ENCODE assay signal across 8 cellular contexts in the genomic region with DNA sequence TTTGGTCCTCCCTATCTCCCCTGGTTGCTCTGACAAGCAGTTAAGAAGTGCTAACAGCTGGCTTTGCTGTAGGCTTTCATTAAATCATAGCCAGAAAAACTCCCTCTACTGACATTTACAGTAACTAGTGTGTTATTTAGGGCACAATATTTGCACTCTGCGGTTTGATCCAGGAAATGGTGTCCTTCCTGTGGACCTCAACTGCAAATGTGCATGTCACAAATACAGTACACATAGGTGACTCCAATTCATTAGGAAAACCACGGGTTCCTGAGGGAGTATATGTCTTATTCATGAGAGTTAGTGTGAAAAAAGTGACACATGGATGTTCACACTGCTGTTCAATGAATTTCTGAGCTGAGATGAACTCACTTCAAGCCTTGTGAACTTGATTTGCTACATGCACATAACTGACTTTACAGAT.
DNase-seq lines count a peak whose midpoint lies in the region; ATAC-seq and TF ChIP-seq lines count a peak whose summit lies in the region.

No MANE protein-coding gene starts in this region.

- intact Hi-C loops in activated CD4-positive, alpha-beta T cell treated with anti-CD3 and anti-CD28 coated beads, Interleukin-2, amount 10 ng/mL, durations not matched to agents 24 days and 14 days (cut with micrococcal nuclease): loop anchor here (2.0 to 5.0 kb wide), 4 partner anchors 78 to 530 kb away; no protein-coding TSS in a partner anchor
- intact Hi-C loops in left cardiac atrium (cut with DNase I) (loop anchor here in 1 of 2 donors (10.0 kb wide), 1 partner anchor 186 kb away; no protein-coding TSS in a partner anchor), vagina (cut with DNase I) (no loop called here)

- peak overlapping the region; percentile 19 for H3K4me2 ChIP-seq in Karpas-422 (ENCODE audit: low read depth, low read length, poor library complexity, severe bottlenecking)

- H3K36me3 ChIP-seq in Karpas-422 (ENCODE audit: insufficient read depth, low read length) (no peaks in the 10 kb centered on the region), vagina (no peaks in the 10 kb centered on the region)

- no peaks in the 10 kb centered on the region for H3K79me2 ChIP-seq in Karpas-422 (ENCODE audit: low read length)

- TF ChIP-seq CTCF in vagina (IDR thresholded peaks at IDR 0.05): no peak

- ATAC-seq in GM21825 (IDR thresholded peaks at IDR 0.05; ENCODE audit: unreplicated experiment) (peak; percentile 88), left cardiac atrium (peak; percentile 72 to 77)

- H3K27me3 ChIP-seq in Karpas-422 (ENCODE audit: low read length) (0 out of 2 replicates have a peak, but pooled peaks cover 3% of the 10 kb centered on the region), vagina (no peaks in the 10 kb centered on the region)

- DNase-seq in activated CD4-positive, alpha-beta T cell treated with anti-CD3 and anti-CD28 coated beads, Interleukin-2, amount 10 ng/mL, durations not matched to agents 24 days and 14 days: peak; percentile 78
- DNase-seq in activated CD4-positive, alpha-beta T cell treated with anti-CD3 and anti-CD28 coated beads, Interleukin-2, amount 50 U/mL, for 1 hour: no peak
- DNase-seq in Karpas-422: peak; percentile 40
- peak; percentile 42 for DNase-seq in T-helper 2 cell treated with Interferon-gamma antibody and Interleukin-4, amounts not matched to agents 5 μg/mL and 100 μg/mL, for 36 hours (ENCODE audit: low spot score)
- DNase-seq in left cardiac atrium: no peak
- DNase-seq in vagina (ENCODE audit: extremely low spot score in 2 of 2): no peak
- DNase-seq in NCI-H1105 treated with DMSO at 0.1 percent for 48 hours (lab: John Stamatoyannopoulos, UW): no peak

- no peaks in the 10 kb centered on the region for H3K9me3 Mint-ChIP-seq in activated CD4-positive, alpha-beta T cell treated with anti-CD3 and anti-CD28 coated beads, Interleukin-2, amount 10 ng/mL, durations not matched to agents 24 days and 14 days
- no peaks in the 10 kb centered on the region for H3K9me3 Mint-ChIP-seq in T-helper 2 cell treated with Interferon-gamma antibody and Interleukin-4, amounts not matched to agents 5 μg/mL and 100 μg/mL, for 36 hours

- H3K9me2 ChIP-seq in Karpas-422 (replicated peaks; ENCODE audit: insufficient read depth, low read length): no peaks in the 10 kb centered on the region

- H3K9ac ChIP-seq in Karpas-422 (ENCODE audit: low read length): no peak overlapping the region

- H3K27me3 Mint-ChIP-seq in activated CD4-positive, alpha-beta T cell treated with anti-CD3 and anti-CD28 coated beads, Interleukin-2, amount 10 ng/mL, durations not matched to agents 24 days and 14 days: peaks cover 5% of the 10 kb centered on the region
- H3K27me3 Mint-ChIP-seq in T-helper 2 cell treated with Interferon-gamma antibody and Interleukin-4, amounts not matched to agents 5 μg/mL and 100 μg/mL, for 36 hours (ENCODE audit: low read depth): peaks cover 12% of the 10 kb centered on the region

- H3K9me3 ChIP-seq in Karpas-422 (ENCODE audit: low read length) (no peaks in the 10 kb centered on the region), vagina (no peaks in the 10 kb centered on the region)

- H3K4me1 ChIP-seq in Karpas-422 (ENCODE audit: low read length) (peaks cover 12% of the 10 kb centered on the region), vagina (peaks cover 51% of the 10 kb centered on the region)

- H3K27ac ChIP-seq in Karpas-422 (ENCODE audit: low read length) (no peak overlapping the region), vagina (peak overlapping the region; percentile 45)

- no peak overlapping the region for H2AFZ ChIP-seq in Karpas-422 (ENCODE audit: low read length)

- H3K4me3 ChIP-seq in Karpas-422 (ENCODE audit: low read length) (no peak overlapping the region), vagina (no peak overlapping the region)

- H4K20me1 ChIP-seq in Karpas-422 (ENCODE audit: insufficient read depth, low read depth, low read length): no peaks in the 10 kb centered on the region

- H3K36me3 Mint-ChIP-seq in activated CD4-positive, alpha-beta T cell treated with anti-CD3 and anti-CD28 coated beads, Interleukin-2, amount 10 ng/mL, durations not matched to agents 24 days and 14 days (ENCODE audit: low read depth): no peaks in the 10 kb centered on the region
- H3K36me3 Mint-ChIP-seq in T-helper 2 cell treated with Interferon-gamma antibody and Interleukin-4, amounts not matched to agents 5 μg/mL and 100 μg/mL, for 36 hours (ENCODE audit: low read depth): no peaks in the 10 kb centered on the region

- peaks cover 20% of the 10 kb centered on the region for H3K4me1 Mint-ChIP-seq in activated CD4-positive, alpha-beta T cell treated with anti-CD3 and anti-CD28 coated beads, Interleukin-2, amount 10 ng/mL, durations not matched to agents 24 days and 14 days
- peaks cover 24% of the 10 kb centered on the region for H3K4me1 Mint-ChIP-seq in T-helper 2 cell treated with Interferon-gamma antibody and Interleukin-4, amounts not matched to agents 5 μg/mL and 100 μg/mL, for 36 hours (ENCODE audit: low read depth)

- peak overlapping the region; percentile 85 for H3K27ac Mint-ChIP-seq in activated CD4-positive, alpha-beta T cell treated with anti-CD3 and anti-CD28 coated beads, Interleukin-2, amount 10 ng/mL, durations not matched to agents 24 days and 14 days
- peak overlapping the region; percentile 26 for H3K27ac Mint-ChIP-seq in T-helper 2 cell treated with Interferon-gamma antibody and Interleukin-4, amounts not matched to agents 5 μg/mL and 100 μg/mL, for 36 hours

- TF ChIP-seq POLR2A in vagina (IDR thresholded peaks at IDR 0.05): no peak

- peak overlapping the region; percentile 33 for H3K4me3 Mint-ChIP-seq in activated CD4-positive, alpha-beta T cell treated with anti-CD3 and anti-CD28 coated beads, Interleukin-2, amount 10 ng/mL, durations not matched to agents 24 days and 14 days
- peak overlapping the region; percentile 62 for H3K4me3 Mint-ChIP-seq in T-helper 2 cell treated with Interferon-gamma antibody and Interleukin-4, amounts not matched to agents 5 μg/mL and 100 μg/mL, for 36 hours

Comparison
In these comparisons a context has a peak if more than half of its experiments do, and no peak if none do; other contexts are left out.
1. DNase-seq: peak in activated CD4-positive, alpha-beta T cell treated with anti-CD3 and anti-CD28 coated beads, Interleukin-2, amount 10 ng/mL, durations not matched to agents 24 days and 14 days (single experiment), Karpas-422 (single experiment) and T-helper 2 cell treated with Interferon-gamma antibody and Interleukin-4, amounts not matched to agents 5 μg/mL and 100 μg/mL, for 36 hours (single experiment); none in activated CD4-positive, alpha-beta T cell treated with anti-CD3 and anti-CD28 coated beads, Interleukin-2, amount 50 U/mL, for 1 hour (single experiment), left cardiac atrium (single experiment), vagina (0 of 2) and NCI-H1105 treated with DMSO at 0.1 percent for 48 hours (single experiment).